ENCODE assay signal across 9 cellular contexts in the genomic region with DNA sequence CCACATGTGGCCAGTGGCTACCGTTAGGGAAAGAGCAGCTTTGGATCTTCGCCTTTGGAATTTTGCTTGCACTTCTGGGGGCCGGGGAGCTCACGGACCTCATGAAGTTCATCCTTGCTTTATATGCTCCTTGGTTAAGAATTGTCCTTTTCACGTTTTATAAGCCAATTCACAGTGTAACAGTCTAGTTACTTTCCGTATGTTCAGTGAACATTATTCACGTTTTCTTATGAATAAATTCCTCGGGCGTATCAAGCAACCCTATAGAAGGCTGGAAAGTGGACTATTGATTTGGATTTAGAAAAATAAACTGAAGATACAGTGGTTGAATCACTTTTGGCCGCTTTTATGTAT. TPM values are rescaled to one million over a fixed set of nuclear protein-coding genes. Genes with fewer than 3 reads are reported as not detected.
DNase-seq lines count a peak whose midpoint lies in the region; ATAC-seq, FAIRE-seq and TF ChIP-seq lines count a peak whose summit lies in the region.
"Had no signal": no experiment of that assay in that cellular context is flagged by ENCODE, and none has a peak within 500 bp of the region (broad histone marks: within the 10 kb centered on the region; RNA-seq: fewer than 3 reads in every experiment).

No MANE protein-coding gene starts in this region.

- WGBS in small intestine, 3 donors: 3 to 14% (median 12%) methylated on average over 10 of the region's 10 CpGs

- H3K79me2 ChIP-seq in KMS-11 (ENCODE audit: insufficient read depth, low read depth): peaks cover 13% of the 10 kb centered on the region; the same call in 1 of the 2 replicates

- TF ChIP-seq CTCF in BE2C (IDR thresholded peaks at IDR 0.05; ENCODE audit: low read depth, low read length) (no peak), KMS-11 (conservative IDR thresholded peaks at IDR 0.05; ENCODE audit: low read depth, low read length) (no peak), choroid plexus epithelial cell (conservative IDR thresholded peaks at IDR 0.05; ENCODE audit: low read depth, low read length) (no peak), natural killer cell (IDR thresholded peaks at IDR 0.05) (no peak)

- peaks cover 17% of the 10 kb centered on the region for H3K4me1 ChIP-seq in BE2C
- peaks cover 21% of the 10 kb centered on the region for H3K4me1 ChIP-seq in KMS-11 (ENCODE audit: low read depth, poor library complexity, severe bottlenecking)
- H3K4me1 ChIP-seq in small intestine (ENCODE audit: control insufficient read depth in 2 of 2, insufficient read depth in 1 of 2, low read depth in 1 of 2, low read length in 1 of 2): peaks cover 0 to 4% of the 10 kb centered on the region in 2 donors

- ATAC-seq in natural killer cell: no peak

- no peaks in the 10 kb centered on the region for H4K20me1 ChIP-seq in KMS-11 (ENCODE audit: insufficient read depth)

- H3K27me3 Mint-ChIP-seq in natural killer cell (ENCODE audit: low read depth in 2 of 2): peaks cover 16 to 31% of the 10 kb centered on the region in 2 donors

- H2AFZ ChIP-seq in KMS-11 (ENCODE audit: low read depth): peak overlapping the region; percentile 80

- H3K27me3 ChIP-seq in BE2C (no peaks in the 10 kb centered on the region), KMS-11 (ENCODE audit: insufficient read depth, low read depth) (no peaks in the 10 kb centered on the region), small intestine (ENCODE audit: control insufficient read depth in 2 of 2, insufficient read depth in 2 of 2, low read length in 2 of 2) (no peaks in the 10 kb centered on the region)

- DNase-seq in BE2C (no peak), choroid plexus epithelial cell (ENCODE audit: low read depth) (no peak), natural killer cell (no peak), HuH-7 (ENCODE audit: low spot score) (no peak), Ammon's horn (ENCODE audit: low spot score) (no peak), small intestine (no peak)
- no peak for DNase-seq in stimulated activated CD8-positive, alpha-beta memory T cell treated with anti-CD3 and anti-CD28 coated beads, Interleukin-4, amount 100 ng/mL, for 48 hours

- H3K9me3 Mint-ChIP-seq in natural killer cell: no peaks in the 10 kb centered on the region

- H3K27ac ChIP-seq in KMS-11 (no peak overlapping the region), small intestine (ENCODE audit: low read depth in 1 of 2, low read length in 1 of 2) (no peak overlapping the region)

- peak overlapping the region; percentile 77 to 87 for H3K27ac Mint-ChIP-seq in natural killer cell

- H3K9ac ChIP-seq in KMS-11: peak overlapping the region; percentile 80; the same call in 1 of the 2 replicates

- intact Hi-C loops in natural killer cell (cut with micrococcal nuclease): loop anchor here (1.0 to 5.0 kb wide), 3 partner anchors 45 to 244 kb away; partner anchors contain the start of gene SMARCAD1

- FAIRE-seq in small intestine (lab: Jason Lieb, UNC): no peak
- FAIRE-seq: TTC549 had no signal

- peaks cover 24 to 26% of the 10 kb centered on the region in 2 donors for H3K4me1 Mint-ChIP-seq in natural killer cell

- peaks cover 8% of the 10 kb centered on the region for H3K36me3 ChIP-seq in BE2C
- H3K36me3 ChIP-seq in KMS-11 (ENCODE audit: insufficient read depth): no peaks in the 10 kb centered on the region
- H3K36me3 ChIP-seq in small intestine (ENCODE audit: control insufficient read depth in 2 of 2, insufficient read depth in 2 of 2, low read length in 2 of 2): no peaks in the 10 kb centered on the region

- H3K36me3 Mint-ChIP-seq in natural killer cell: no peaks in the 10 kb centered on the region

- H3K4me3 ChIP-seq in BE2C (ENCODE audit: low read depth, low read length) (peak overlapping the region; percentile 98), KMS-11 (IDR thresholded peaks at IDR 0.05; ENCODE audit: insufficient read depth, low read depth, low read length) (no peak overlapping the region), choroid plexus epithelial cell (ENCODE audit: low read depth, low read length) (peak overlapping the region; percentile 87), small intestine (ENCODE audit: low read depth in 1 of 2, low read length in 2 of 2) (peak overlapping the region in 1 of 2 donors; percentile 83)

- peak overlapping the region; percentile 91 for H3K4me3 Mint-ChIP-seq in natural killer cell

- peak overlapping the region; percentile 91 for H3K4me2 ChIP-seq in KMS-11

- H3K9me3 ChIP-seq in BE2C (no peaks in the 10 kb centered on the region), small intestine (ENCODE audit: control insufficient read depth, low read depth) (no peaks in the 10 kb centered on the region)

RNA-seq across cellular contexts. Expression of gene PDLIM5, which starts 0.7 kb away (rescaled TPM):
- polyA plus RNA-seq in BE2C (2012; ENCODE audit: insufficient read depth, insufficient read length, low read depth): 29.0 TPM
- total RNA-seq in natural killer cell: 10 to 100 TPM; 41.8 to 94.8 (median 50.5) TPM
- 10 to 100 TPM; 26.6 to 61.7 (median 61.3) TPM for polyA plus RNA-seq in small intestine
